In the genomic region with DNA sequence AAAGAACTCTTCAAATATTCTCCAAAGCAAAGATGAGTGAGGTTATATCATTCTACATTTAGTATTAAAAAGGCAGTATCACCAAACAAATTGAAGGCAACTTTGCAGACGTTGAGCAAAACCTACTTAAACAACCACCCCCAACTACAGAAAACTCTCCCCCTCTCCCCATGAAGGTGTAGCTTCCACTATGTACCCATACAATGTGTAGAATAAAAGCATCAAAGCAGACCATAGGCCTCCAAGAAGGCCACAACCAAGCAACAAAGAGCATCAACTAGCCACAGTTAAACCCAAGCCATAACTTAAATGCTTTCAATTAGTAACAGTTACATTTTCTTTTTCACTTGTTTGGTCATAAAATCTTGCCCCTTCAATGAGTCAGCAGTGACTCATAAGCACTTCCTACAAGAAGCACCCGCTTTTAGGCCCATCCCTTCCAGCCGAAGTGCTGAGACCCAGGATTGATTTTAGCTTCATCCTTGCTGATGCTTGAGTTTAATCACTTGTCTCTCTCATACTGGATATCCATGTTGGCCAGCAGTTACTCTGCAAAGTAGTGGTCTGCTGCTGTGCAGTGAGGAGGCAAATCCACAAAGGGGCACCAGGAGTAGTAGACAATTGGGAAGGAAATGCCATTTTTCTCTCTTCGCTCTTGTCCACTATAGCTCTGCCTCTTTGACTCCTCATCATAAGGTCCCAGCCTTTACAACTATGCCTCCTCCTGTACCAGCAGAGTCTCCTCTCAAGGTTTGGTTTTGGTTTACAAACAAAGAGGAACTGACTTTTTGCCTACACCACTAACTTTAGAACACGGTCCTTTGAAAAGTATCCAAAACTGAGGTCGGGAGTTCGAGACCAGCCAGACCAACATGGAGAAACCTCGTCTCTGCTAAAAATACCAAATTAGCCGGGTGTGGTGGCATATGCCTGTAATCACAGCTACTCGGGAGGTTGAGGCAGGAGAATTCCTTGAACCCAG, we compare ENCODE assay signal across 7 cellular contexts. TPM values are rescaled to one million over a fixed set of nuclear protein-coding genes. Genes with fewer than 3 reads are reported as not detected.
DNase-seq lines count a peak whose midpoint lies in the region; ATAC-seq, FAIRE-seq and TF ChIP-seq lines count a peak whose summit lies in the region.

No MANE protein-coding gene starts in this region.

- H3K9ac ChIP-seq in kidney (ENCODE audit: low read length in 2 of 2), result no peak overlapping the region

- H3K27ac Mint-ChIP-seq in natural killer cell, result peak overlapping the region; percentile 86 to 88

- H3K27ac ChIP-seq in kidney (ENCODE audit: low read depth in 2 of 2, low read length in 2 of 2), result no peak overlapping the region

- no peaks in the 10 kb centered on the region for H3K27me3 Mint-ChIP-seq in natural killer cell (ENCODE audit: low read depth in 2 of 2)

- no peaks in the 10 kb centered on the region for H3K9me3 ChIP-seq in kidney (ENCODE audit: control insufficient read depth in 1 of 2, low read length in 2 of 2)

- peaks cover 10 to 14% of the 10 kb centered on the region in 2 donors for H3K4me1 Mint-ChIP-seq in natural killer cell

- peak; percentile 90 for ATAC-seq in GM18520 (IDR thresholded peaks at IDR 0.05; ENCODE audit: unreplicated experiment)
- peak; percentile 84 for ATAC-seq in HG02588 (IDR thresholded peaks at IDR 0.05; ENCODE audit: unreplicated experiment)
- peak; percentile 78 to 93 (median 84) for ATAC-seq in natural killer cell

- H3K36me3 ChIP-seq in kidney (ENCODE audit: control insufficient read depth in 1 of 2, insufficient read depth in 2 of 2, low read length in 2 of 2), result no peaks in the 10 kb centered on the region

- DNase-seq in NCI-H460 (ENCODE audit: extremely low read depth, low read depth) (peak; percentile 26), amniotic stem cell (lab: John Stamatoyannopoulos, UW) (peak; percentile 82), natural killer cell (no peak), superior temporal gyrus (ENCODE audit: extremely low spot score) (no peak), kidney (no peak)

- FAIRE-seq in kidney (lab: Jason Lieb, UNC), result no peak

- no peaks in the 10 kb centered on the region for H3K36me3 Mint-ChIP-seq in natural killer cell

- TF ChIP-seq CTCF in natural killer cell (IDR thresholded peaks at IDR 0.05), result no peak
- no peak for TF ChIP-seq CTCF in kidney (IDR thresholded peaks at IDR 0.05; ENCODE audit: borderline replicate concordance, extremely low read depth, insufficient read depth)

- no peaks in the 10 kb centered on the region for H3K4me1 ChIP-seq in kidney (ENCODE audit: control insufficient read depth in 1 of 2, insufficient read depth in 1 of 2, low read depth in 1 of 2, low read length in 2 of 2)

- H3K4me3 Mint-ChIP-seq in natural killer cell, result peak overlapping the region; percentile 55

- intact Hi-C loops in natural killer cell (cut with micrococcal nuclease), result no loop called here
- intact Hi-C loops in kidney (cut with DNase I), result no loop called here

- H3K4me3 ChIP-seq in kidney (ENCODE audit: low read length in 2 of 2), result no peak overlapping the region

- no peaks in the 10 kb centered on the region for H3K9me3 Mint-ChIP-seq in natural killer cell

RNA-seq across cellular contexts. Expression of gene NUP153, which starts 8.4 kb away (rescaled TPM):
- total RNA-seq in NCI-H460 (2014; rRNA removed; shearing (Covaris generic)), result 31.0 and 31.2 TPM in 2 replicates
- 22.3 and 26.2 TPM in 2 replicates for polyA plus RNA-seq in NCI-H460 (2014; cell fraction: nucleus; rRNA removed)
- total RNA-seq in natural killer cell (10 to 100 TPM; 67.5 to 74.9 (median 68.0) TPM), kidney (31.3 TPM)
- polyA plus RNA-seq in kidney (ENCODE audit: insufficient read depth, low read depth, low replicate concordance), result 4.9 TPM

Comparison
In these comparisons a context has a peak if more than half of its experiments do, and no peak if none do; other contexts are left out.
1. DNase-seq: peak in NCI-H460 (single experiment) and amniotic stem cell (single experiment); none in natural killer cell (single experiment), superior temporal gyrus (single experiment) and kidney (single experiment).
2. Peak in every context shown above with its lines, with median percentiles within 50 percentile points of each other: ATAC-seq.